In genomic region chr1:65020774-65021173, GRCh38 we compare ENCODE assay signal across 9 cellular contexts. TPM values are rescaled to one million over a fixed set of nuclear protein-coding genes. Genes with fewer than 3 reads are reported as not detected.
DNase-seq lines count a peak whose midpoint lies in the region; ATAC-seq and TF ChIP-seq lines count a peak whose summit lies in the region.
"Had no signal": no experiment of that assay in that cellular context is flagged by ENCODE, and none has a peak within 500 bp of the region (broad histone marks: within the 10 kb centered on the region; RNA-seq: fewer than 3 reads in every experiment).

No MANE protein-coding gene starts in this region.

- intact Hi-C loops in PC-9 (cut with micrococcal nuclease; ENCODE audit: unreplicated experiment) (no loop called here), psoas muscle (cut with DNase I) (no loop called here)

- no peak overlapping the region for H3K4me2 ChIP-seq in PC-9

- CTCF ChIA-PET in PC-9 (lab: Charles Lee), result interaction anchor here (1.0 kb wide), 2 partner anchors 105 to 160 kb away, joined by 3 to 4 read pairs; no protein-coding TSS in a partner anchor

- POLR2A ChIA-PET in PC-9 (lab: Charles Lee; ENCODE audit: unreplicated experiment), result no interaction called here

- WGBS in psoas muscle, 3 donors, result 85 to 95% (median 92%) methylated on average over 1 of the region's 1 CpG

- H3K4me3 ChIP-seq in PC-9, result no peak overlapping the region
- H3K4me3 ChIP-seq in fibroblast of pulmonary artery (replicated peaks; ENCODE audit: low read depth, low read length), result no peak overlapping the region
- H3K4me3 ChIP-seq in psoas muscle, result no peak overlapping the region

- no peak overlapping the region for H2AFZ ChIP-seq in PC-9

- no peaks in the 10 kb centered on the region for H3K4me1 ChIP-seq in PC-9 (replicated peaks; ENCODE audit: insufficient read depth)
- H3K4me1 ChIP-seq in psoas muscle, result peaks cover 8% of the 10 kb centered on the region

- H3K36me3 ChIP-seq in PC-9 (ENCODE audit: low read depth) (no peaks in the 10 kb centered on the region), psoas muscle (ENCODE audit: insufficient read depth in 1 of 2, low read depth in 1 of 2) (no peaks in the 10 kb centered on the region)

- H3K27me3 ChIP-seq in PC-9 (ENCODE audit: insufficient read depth, low read depth), result no peaks in the 10 kb centered on the region
- no peaks in the 10 kb centered on the region for H3K27me3 ChIP-seq in psoas muscle (ENCODE audit: insufficient read depth in 3 of 3, low read length in 2 of 3)

- no peaks in the 10 kb centered on the region for H3K79me2 ChIP-seq in PC-9 (ENCODE audit: low read depth)

- ATAC-seq in psoas muscle, result peak; percentile 52 to 78 (median 67)
- no peak for ATAC-seq in HG02610 (IDR thresholded peaks at IDR 0.05; ENCODE audit: unreplicated experiment)
- ATAC-seq: activated naive CD8-positive, alpha-beta T cell treated with anti-CD3 and anti-CD28 coated beads, Interleukin-2, amount 50 U/mL, for 24 hours had no signal

- no peaks in the 10 kb centered on the region for H3F3A ChIP-seq in PC-9 (ENCODE audit: insufficient read depth, low read depth)

- no peaks in the 10 kb centered on the region for H3K9me2 ChIP-seq in PC-9 (ENCODE audit: insufficient read depth)

- H3K27ac ChIP-seq in PC-9 (no peak overlapping the region), psoas muscle (no peak overlapping the region)

- DNase-seq in PC-9, result no peak
- DNase-seq in fibroblast of pulmonary artery (ENCODE audit: low read depth), result peak; percentile 26
- DNase-seq in psoas muscle, result no peak
- DNase-seq in central memory CD4-positive, alpha-beta T cell, result no peak
- DNase-seq in cerebellar nuclear complex (lab: John Stamatoyannopoulos, UW), result no peak
- DNase-seq: activated CD4-positive, alpha-beta T cell treated with anti-CD3 and anti-CD28 coated beads for 1 hour; activated naive CD8-positive, alpha-beta T cell treated with anti-CD3 and anti-CD28 coated beads, Interleukin-2, amount 50 U/mL, for 24 hours had no signal

- TF ChIP-seq CTCF in GM12873 (IDR thresholded peaks at IDR 0.05; ENCODE audit: insufficient read depth, low read depth, low read length, missing control alignments) (peak; percentile 29), PC-9 (conservative IDR thresholded peaks at IDR 0.05) (peak; percentile 43; the same call in 1 of the 2 replicates), fibroblast of pulmonary artery (IDR thresholded peaks at IDR 0.05; ENCODE audit: low read length, missing control alignments) (peak; percentile 56), psoas muscle (IDR thresholded peaks at IDR 0.05) (peak; percentile 37)

- H3K9me3 ChIP-seq in PC-9 (ENCODE audit: insufficient read depth, low read depth), result no peaks in the 10 kb centered on the region
- no peaks in the 10 kb centered on the region for H3K9me3 ChIP-seq in psoas muscle

- no peaks in the 10 kb centered on the region for H4K20me1 ChIP-seq in PC-9 (ENCODE audit: insufficient read depth)

- no TSS peak for BruUV-seq in PC-9 (replicated peaks; lab: Mats Ljungman, UMichigan)

RNA-seq across cellular contexts. Expression of gene JAK1, which starts 54.4 kb away (rescaled TPM):
- total RNA-seq in PC-9 (2021) (88.5 and 97.9 TPM in 2 replicates), psoas muscle (100 to 1,000 TPM; 101 to 137 (median 119) TPM)
- 10 to 100 TPM; 33.7 to 80.3 (median 34.0) TPM for polyA plus RNA-seq in psoas muscle
